21 cellular contexts compared by ENCODE assay signal in genomic region chr2:14751581-14751980, GRCh38.
DNase-seq lines count a peak whose midpoint lies in the region; TF ChIP-seq lines count a peak whose summit lies in the region.
"Had no signal": no experiment of that assay in that cellular context is flagged by ENCODE, and none has a peak within 500 bp of the region (broad histone marks: within the 10 kb centered on the region; RNA-seq: fewer than 3 reads in every experiment).

No MANE protein-coding gene starts in this region.

- H4K20me1 ChIP-seq in OCI-LY3 (ENCODE audit: insufficient read depth, low read length), result no peaks in the 10 kb centered on the region

- no peaks in the 10 kb centered on the region for H3K36me3 ChIP-seq in OCI-LY3 (replicated peaks; ENCODE audit: low read depth, low read length)
- no peaks in the 10 kb centered on the region for H3K36me3 ChIP-seq in esophagus muscularis mucosa
- H3K36me3 ChIP-seq: gastroesophageal sphincter, thoracic aorta had no signal

- TF ChIP-seq EP300 in esophagus muscularis mucosa (IDR thresholded peaks at IDR 0.05), result no peak

- CTCF ChIA-PET in HEK293T (lab: Yijun Ruan, JAX), result no interaction called here

- H3K27ac ChIP-seq in OCI-LY3 (ENCODE audit: low read length), result no peak overlapping the region
- no peak overlapping the region for H3K27ac ChIP-seq in esophagus muscularis mucosa (replicated peaks in 1 of 4)
- H3K27ac ChIP-seq: gastroesophageal sphincter, thoracic aorta, VCaP had no signal

- POLR2A ChIA-PET in HEK293T (lab: Yijun Ruan, JAX), result no interaction called here

- no peak for TF ChIP-seq POLR2A in esophagus muscularis mucosa (IDR thresholded peaks at IDR 0.05; ENCODE audit: low read depth)

- peak overlapping the region; percentile 77 for H3K4me2 ChIP-seq in OCI-LY3 (ENCODE audit: low read length)

- H3K27me3 ChIP-seq in OCI-LY3 (ENCODE audit: low read depth, low read length) (peaks cover 6% of the 10 kb centered on the region; the same call in 1 of the 2 replicates), esophagus muscularis mucosa (no peaks in the 10 kb centered on the region)
- H3K27me3 ChIP-seq: gastroesophageal sphincter had no signal

- intact Hi-C loops in esophagus muscularis mucosa (cut with DNase I), result no loop called here

- 0 out of 2 replicates have a peak overlapping the region, but pooled peaks have one; percentile 40 for H3K4me3 ChIP-seq in OCI-LY3 (ENCODE audit: low read length)
- H3K4me3 ChIP-seq in esophagus muscularis mucosa, result no peak overlapping the region
- H3K4me3 ChIP-seq: gastroesophageal sphincter, GM12878, thoracic aorta had no signal

- H3K4me1 ChIP-seq in OCI-LY3 (ENCODE audit: low read length), result peaks cover 41% of the 10 kb centered on the region
- H3K4me1 ChIP-seq in esophagus muscularis mucosa, result no peaks in the 10 kb centered on the region
- H3K4me1 ChIP-seq: gastroesophageal sphincter had no signal

- H3K9me3 ChIP-seq in OCI-LY3 (ENCODE audit: insufficient read depth, low read length), result no peaks in the 10 kb centered on the region
- no peaks in the 10 kb centered on the region for H3K9me3 ChIP-seq in esophagus muscularis mucosa
- H3K9me3 ChIP-seq: gastroesophageal sphincter, thoracic aorta had no signal

- DNase-seq in DMS79 treated with DMSO at 0.1 percent for 48 hours (lab: John Stamatoyannopoulos, UW) (peak; percentile 75), NCI-H146 treated with DMSO at 0.1 percent for 48 hours (lab: John Stamatoyannopoulos, UW; ENCODE audit: unreplicated experiment) (peak; percentile 22), esophagus muscularis mucosa (ENCODE audit: extremely low spot score) (peak; percentile 37), GM20000 (ENCODE audit: low spot score) (no peak), HEK293T (ENCODE audit: extremely low spot score) (no peak)
- no peak for DNase-seq in activated CD4-positive, alpha-beta T cell treated with anti-CD3 and anti-CD28 coated beads for 1 hour
- DNase-seq: activated CD4-positive, alpha-beta T cell treated with anti-CD3 and anti-CD28 coated beads, Interleukin-2, amount 10 ng/mL, durations not matched to agents 7 days and 5 days; activated naive CD8-positive, alpha-beta T cell treated with anti-CD3 and anti-CD28 coated beads for 36 hours; CD4-positive, CD25-positive, alpha-beta regulatory T cell; KBM-7; NCI-H2171; NK-92 treated with Interleukin-12 subunit alpha and Interleukin-12 subunit beta, amount 100 ng/mL, for 24 hours; nucleus accumbens; small intestine; stimulated activated CD4-positive, alpha-beta T cell treated with anti-CD3 and anti-CD28 coated beads, Interleukin-2, amount 100 ng/mL, for 24 hours; stimulated activated naive CD4-positive, alpha-beta T cell had no signal

- no peaks in the 10 kb centered on the region for H3K79me2 ChIP-seq in OCI-LY3 (ENCODE audit: low read length)

- 80% methylated on average over 5 of the region's 5 CpGs for WGBS in esophagus muscularis mucosa

- TF ChIP-seq CTCF in OCI-LY3 (IDR thresholded peaks at IDR 0.05; ENCODE audit: low read depth, low read length) (no peak), esophagus muscularis mucosa (IDR thresholded peaks at IDR 0.05) (no peak), GM20000 (IDR thresholded peaks at IDR 0.05; ENCODE audit: extremely low read depth, missing control alignments) (no peak)

- H2AFZ ChIP-seq in OCI-LY3 (ENCODE audit: low read depth, low read length), result no peak overlapping the region

- no peak overlapping the region for H3K9ac ChIP-seq in OCI-LY3 (ENCODE audit: low read length)

TF ChIP-seq in HEK293T, 16 proteins besides CTCF, POLR2A, EP300 and RAD21:
- TF ChIP-seq SUZ12 (IDR thresholded peaks at IDR 0.05) (no peak), ZNF384 (IDR thresholded peaks at IDR 0.05) (no peak), NFRKB (IDR thresholded peaks at IDR 0.05) (no peak), FOXA1 (IDR thresholded peaks at IDR 0.05) (no peak), ARNT (IDR thresholded peaks at IDR 0.05) (no peak), TARDBP (IDR thresholded peaks at IDR 0.05) (no peak), HDGF (IDR thresholded peaks at IDR 0.05; ENCODE audit: borderline replicate concordance) (no peak), LEF1 (IDR thresholded peaks at IDR 0.05; ENCODE audit: borderline replicate concordance) (no peak), BHLHE40 (IDR thresholded peaks at IDR 0.05; ENCODE audit: borderline replicate concordance) (no peak)

Comparison
In these comparisons a context has a peak if more than half of its experiments do, and no peak if none do; other contexts are left out.
1. DNase-seq: peak in DMS79 treated with DMSO at 0.1 percent for 48 hours (single experiment), NCI-H146 treated with DMSO at 0.1 percent for 48 hours (single experiment) and esophagus muscularis mucosa (single experiment); none in activated CD4-positive, alpha-beta T cell treated with anti-CD3 and anti-CD28 coated beads for 1 hour (single experiment), GM20000 (single experiment) and HEK293T (single experiment).